In the genomic region with DNA sequence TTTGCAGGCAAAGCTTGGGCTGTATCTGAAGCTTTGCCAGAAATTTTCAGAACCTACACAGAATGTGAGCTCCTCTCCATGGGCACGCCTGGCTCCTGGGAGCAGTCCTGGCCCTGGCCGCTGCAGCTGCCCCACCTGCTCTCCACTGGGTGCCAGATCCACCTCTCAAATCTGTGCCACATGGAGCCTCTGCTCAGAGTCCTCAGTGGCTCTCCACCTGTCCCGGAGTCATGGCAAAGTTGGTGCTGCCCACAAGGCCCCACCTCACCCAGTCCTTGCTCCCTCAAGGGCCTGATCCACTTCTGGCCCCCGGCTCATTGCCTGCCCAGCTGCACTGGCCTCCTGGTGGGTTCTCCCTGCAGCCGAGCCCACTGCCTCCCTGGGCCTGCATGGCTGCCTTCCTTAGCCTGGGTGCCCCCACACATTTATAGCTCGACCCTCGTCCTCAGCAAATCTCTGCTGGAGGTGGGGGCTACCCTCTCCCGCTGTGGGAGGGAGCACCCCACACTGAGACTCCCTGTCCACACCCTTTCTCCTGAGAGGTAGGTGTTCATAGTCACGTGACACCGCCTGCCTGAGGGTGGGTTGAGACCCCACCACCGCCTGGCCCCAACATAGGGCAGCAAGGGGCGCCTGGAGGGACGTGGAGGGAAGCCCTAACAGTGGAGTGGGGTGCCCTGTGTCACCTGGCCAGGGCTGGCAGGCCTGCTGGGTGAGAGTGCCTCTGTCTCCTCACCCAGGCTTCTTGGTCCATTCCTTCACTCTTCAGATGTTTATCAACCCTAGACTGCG, we compare ENCODE assay signal across 24 cellular contexts.
DNase-seq lines count a peak whose midpoint lies in the region; ATAC-seq and TF ChIP-seq lines count a peak whose summit lies in the region.
"Had no signal": no experiment of that assay in that cellular context is flagged by ENCODE, and none has a peak within 500 bp of the region (broad histone marks: within the 10 kb centered on the region; RNA-seq: fewer than 3 reads in every experiment).

No MANE protein-coding gene starts in this region.

- TF ChIP-seq POLR2A in testis (IDR thresholded peaks at IDR 0.05), result no peak

- in situ Hi-C loops in G401 (cut with HindIII; ENCODE audit: low sequenced_read_pairs), result no loop called here

- DNase-seq in DND-41, result peak; percentile 2
- peak; percentile 38 for DNase-seq in islet precursor cell
- DNase-seq in testis, result peak; percentile 8
- DNase-seq in G401 (ENCODE audit: low spot score), result no peak
- DNase-seq in CD1c-positive myeloid dendritic cell (ENCODE audit: extremely low spot score), result no peak
- DNase-seq in SW480 (ENCODE audit: low spot score), result no peak
- DNase-seq: activated CD8-positive, alpha-beta T cell treated with anti-CD3 and anti-CD28 coated beads, Interleukin-2, amount 10 ng/mL, durations not matched to agents 7 days and 5 days; activated gamma-delta T cell; activated T-cell treated with anti-CD3 and anti-CD28 coated beads, Interleukin-2, amount 50 U/mL, for 24 hours; body of pancreas; CD4-positive, alpha-beta T cell; cerebellar nuclear complex; DMS 273 treated with DMSO at 0.1 percent for 48 hours; effector CD4-positive, alpha-beta T cell; glutamatergic neuron; GOT3; natural killer cell; NCI-H1048; NCI-H187; NCI-H526; transverse colon had no signal

- H3K9ac ChIP-seq in DND-41 (ENCODE audit: low read depth, low read length), result no peak overlapping the region

- no peaks in the 10 kb centered on the region for H3K36me3 ChIP-seq in DND-41 (ENCODE audit: insufficient read depth, low read length)
- no peaks in the 10 kb centered on the region for H3K36me3 ChIP-seq in testis (ENCODE audit: low read depth, missing control alignments)
- H3K36me3 ChIP-seq: transverse colon had no signal

- H3K9me3 ChIP-seq in DND-41 (ENCODE audit: insufficient read depth, low read length, severe bottlenecking) (no peaks in the 10 kb centered on the region), testis (no peaks in the 10 kb centered on the region)
- H3K9me3 ChIP-seq: body of pancreas, transverse colon had no signal

- H4K20me1 ChIP-seq in DND-41 (ENCODE audit: insufficient read depth, low read length), result no peaks in the 10 kb centered on the region

- no peaks in the 10 kb centered on the region for H3K79me2 ChIP-seq in DND-41 (ENCODE audit: insufficient read depth, low read length)

- no peaks in the 10 kb centered on the region for H3K27me3 ChIP-seq in DND-41 (ENCODE audit: insufficient read depth, low read length, poor library complexity)
- no peaks in the 10 kb centered on the region for H3K27me3 ChIP-seq in testis
- H3K27me3 ChIP-seq: body of pancreas, transverse colon had no signal

- ATAC-seq in DND-41 (ENCODE audit: insufficient read depth, low read depth), result no peak
- ATAC-seq: activated CD8-positive, alpha-beta T cell treated with anti-CD3 and anti-CD28 coated beads, Interleukin-2, amount 10 ng/mL, durations not matched to agents 7 days and 5 days; body of pancreas; natural killer cell had no signal

- TF ChIP-seq CTCF in DND-41 (IDR thresholded peaks at IDR 0.05; ENCODE audit: borderline replicate concordance, extremely low read depth, low read length, poor library complexity, severe bottlenecking), result no peak
- TF ChIP-seq CTCF in VCaP (conservative IDR thresholded peaks at IDR 0.05), result no peak
- TF ChIP-seq CTCF in testis (IDR thresholded peaks at IDR 0.05), result no peak

- H3K4me1 ChIP-seq in DND-41 (ENCODE audit: insufficient read depth, low read length) (peaks cover 38% of the 10 kb centered on the region), testis (peaks cover 15% of the 10 kb centered on the region)

- no peak overlapping the region for H3K27ac ChIP-seq in DND-41 (ENCODE audit: low read length)
- H3K27ac ChIP-seq in VCaP, result peak overlapping the region; percentile 72
- no peak overlapping the region for H3K27ac ChIP-seq in testis
- H3K27ac ChIP-seq: body of pancreas, epithelial cell of prostate, skin epidermis, transverse colon had no signal

- no peak overlapping the region for H2AFZ ChIP-seq in DND-41 (ENCODE audit: low read depth, low read length)

- no peak overlapping the region for H3K4me2 ChIP-seq in DND-41 (ENCODE audit: insufficient read depth, low read length)

- intact Hi-C loops in testis (cut with DNase I; ENCODE audit: low total_unique reads), result no loop called here

- H3K4me3 ChIP-seq in DND-41 (ENCODE audit: low read depth in 1 of 2, low read length in 2 of 2) (no peak overlapping the region), testis (no peak overlapping the region)
- H3K4me3 ChIP-seq: body of pancreas, skin epidermis, transverse colon had no signal

- 96 to 98% methylated on average over 8 to 14 of the region's 14 CpGs for WGBS in testis, 2 donors

Comparison
In these comparisons a context has a peak if more than half of its experiments do, and no peak if none do; other contexts are left out.
1. DNase-seq: peak in DND-41 (single experiment), islet precursor cell (single experiment) and testis (single experiment); none in G401 (single experiment), CD1c-positive myeloid dendritic cell (single experiment) and SW480 (single experiment).